ENCODE assay signal across 8 cellular contexts in the genomic region with DNA sequence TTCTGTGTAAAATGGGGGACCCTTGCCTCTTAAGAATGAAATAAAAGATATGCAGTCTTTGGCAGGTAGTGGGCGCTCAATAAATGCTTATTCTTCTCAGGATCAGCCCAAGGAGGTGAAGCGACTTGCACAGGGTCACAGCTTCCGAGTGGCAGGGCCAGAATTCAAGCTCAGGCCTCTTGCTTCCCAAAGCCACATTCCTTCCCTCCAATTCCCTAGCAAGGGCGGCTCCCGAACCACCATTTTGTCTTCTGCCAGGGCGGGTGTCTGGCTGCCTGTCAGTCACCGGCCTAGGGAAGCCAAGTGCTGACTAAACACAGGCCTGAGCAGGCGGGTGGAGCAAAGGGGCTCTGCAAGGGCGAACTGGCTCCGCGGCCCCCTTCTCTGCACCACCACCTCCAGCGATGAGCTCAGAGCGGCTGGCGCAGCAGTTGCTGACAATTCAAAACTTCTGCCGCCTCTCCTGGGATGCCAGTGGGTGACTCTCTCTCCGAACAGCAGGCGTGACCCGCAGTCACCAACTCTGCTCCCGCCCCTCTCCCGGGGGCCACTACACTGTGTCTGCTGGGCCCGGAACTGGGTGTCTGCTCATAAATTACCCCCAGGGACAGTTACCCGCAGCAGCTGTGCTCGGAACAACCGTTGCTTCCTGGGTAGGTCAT. TPM values are rescaled to one million over a fixed set of nuclear protein-coding genes. Genes with fewer than 3 reads are reported as not detected.
DNase-seq lines count a peak whose midpoint lies in the region; ATAC-seq, FAIRE-seq and TF ChIP-seq lines count a peak whose summit lies in the region.

No MANE protein-coding gene starts in this region.

- H3K18ac ChIP-seq in H1 (ENCODE audit: extremely low read depth, low read length) = no peak overlapping the region

- H3K4me3 ChIP-seq in NT2/D1 (ENCODE audit: insufficient read length, low read depth) (no peak overlapping the region), H1 (ENCODE audit: extremely low read depth in 1 of 4, insufficient read depth in 2 of 4, low read depth in 3 of 4, low read length in 4 of 4) (no peak overlapping the region), mucosa of descending colon (no peak overlapping the region), upper lobe of left lung (no peak overlapping the region)

- DNase-seq in NT2/D1 (ENCODE audit: low read depth, low spot score) = no peak
- DNase-seq in H1 (ENCODE audit: low read depth in 1 of 2, low spot score in 2 of 2) = peak in 1 of 2 experiments; percentile 71
- DNase-seq in mucosa of descending colon = peak in 2 of 3 donors; percentile 59 to 78
- peak in 1 of 2 donors; percentile 75 for DNase-seq in upper lobe of left lung
- DNase-seq in activated T-helper 1 cell treated with anti-CD3 and anti-CD28 coated beads, Interleukin-12 subunit alpha, Interleukin-12 subunit beta, Interleukin-2, Interleukin-4 antibody, amounts not matched to agents 30 ng/mL and 10 ng/mL and 1 ng/mL, durations not matched to agents 14 hours and 24 hours and 36 hours (ENCODE audit: low spot score) = no peak

- FAIRE-seq in H1 (lab: Jason Lieb, UNC) = no peak

- no peak overlapping the region for H4K5ac ChIP-seq in H1 (ENCODE audit: insufficient read length, low read depth, low read length)

- no peak overlapping the region for H3K23ac ChIP-seq in H1 (ENCODE audit: insufficient read length)

- no peaks in the 10 kb centered on the region for H3K23me2 ChIP-seq in H1 (ENCODE audit: low read depth, low read length)

- peaks cover 0 to 4% of the 10 kb centered on the region in 2 experiments for H4K20me1 ChIP-seq in H1 (replicated peaks in 1 of 2; ENCODE audit: control insufficient read depth in 1 of 2, insufficient read depth in 2 of 2, low read length in 2 of 2)

- CTCF ChIA-PET in H1 (lab: Charles Lee; ENCODE audit: partially characterized antibody) = interaction anchor here (0.8 to 37.8 kb wide), 30 partner anchors 8 to 370 kb away, joined by 3 to 863 read pairs (median 5); a partner anchor contains a TSS

- H3K4me1 ChIP-seq in NT2/D1 (ENCODE audit: insufficient read depth, insufficient read length) (peaks cover 53% of the 10 kb centered on the region), H1 (replicated peaks in 1 of 4; ENCODE audit: control insufficient read depth in 3 of 4, insufficient read depth in 4 of 4, low read length in 3 of 4) (peaks cover 12 to 43% (median 19%) of the 10 kb centered on the region in 4 experiments), mucosa of descending colon (ENCODE audit: low read depth) (peaks cover 29% of the 10 kb centered on the region), upper lobe of left lung (peaks cover 38 to 74% (median 46%) of the 10 kb centered on the region in 4 donors)

- H4K91ac ChIP-seq in H1 (replicated peaks; ENCODE audit: insufficient read length, low read length) = no peak overlapping the region

- H3K36me3 Mint-ChIP-seq in activated T-helper 1 cell treated with anti-CD3 and anti-CD28 coated beads, Interleukin-12 subunit alpha, Interleukin-12 subunit beta, Interleukin-2, Interleukin-4 antibody, amounts not matched to agents 30 ng/mL and 10 ng/mL and 1 ng/mL, durations not matched to agents 14 hours and 24 hours and 36 hours (ENCODE audit: low read depth) = peaks cover 18% of the 10 kb centered on the region

- intact Hi-C loops in mucosa of descending colon (cut with DNase I, micrococcal nuclease) = loop anchor here in 1 of 2 donors (5.0 kb wide), 1 partner anchor 199 kb away; a partner anchor contains a TSS
- intact Hi-C loops in activated T-helper 1 cell treated with anti-CD3 and anti-CD28 coated beads, Interleukin-12 subunit alpha, Interleukin-12 subunit beta, Interleukin-2, Interleukin-4 antibody, amounts not matched to agents 30 ng/mL and 10 ng/mL and 1 ng/mL, durations not matched to agents 14 hours and 24 hours and 36 hours (cut with micrococcal nuclease) = loop anchor here (1.0 kb wide), 1 partner anchor 203 kb away; no protein-coding TSS in a partner anchor

- H3K9ac ChIP-seq in NT2/D1 (ENCODE audit: insufficient read length, low read depth) (peak overlapping the region; percentile 66), H1 (replicated peaks in 1 of 4; ENCODE audit: extremely low read depth in 1 of 4, low read depth in 3 of 4, low read length in 3 of 4) (peak overlapping the region in 2 of 4 experiments; percentile 3 to 4; a peak in 1 of 7 replicates)

- H3K27ac ChIP-seq in H1 (ENCODE audit: low read depth, low read length) (peak overlapping the region; percentile 1; the same call in 1 of the 2 replicates), upper lobe of left lung (peak overlapping the region; percentile 46 to 82 (median 72))

- no peak overlapping the region for H2BK20ac ChIP-seq in H1 (ENCODE audit: low read length)

- H3K36me3 ChIP-seq in NT2/D1 (ENCODE audit: insufficient read depth, insufficient read length, low read length) (peaks cover 20% of the 10 kb centered on the region), H1 (ENCODE audit: control insufficient read depth in 2 of 4, insufficient read depth in 4 of 4, low read length in 3 of 4) (peaks cover 0 to 12% (median 4%) of the 10 kb centered on the region in 4 experiments; a peak in 4 of 8 replicates), mucosa of descending colon (ENCODE audit: low read depth) (no peaks in the 10 kb centered on the region), upper lobe of left lung (peaks cover 15 to 32% (median 18%) of the 10 kb centered on the region in 4 donors)

- H2BK15ac ChIP-seq in H1 (ENCODE audit: low read length) = no peak overlapping the region

- H2AK5ac ChIP-seq in H1 (ENCODE audit: low read depth, low read length) = no peak overlapping the region

- no peaks in the 10 kb centered on the region for H3K27me3 ChIP-seq in NT2/D1 (ENCODE audit: insufficient read depth, insufficient read length)
- H3K27me3 ChIP-seq in H1 (replicated peaks in 1 of 4; ENCODE audit: control insufficient read depth in 3 of 4, extremely low read depth in 1 of 4, insufficient read depth in 3 of 4, low read length in 3 of 4) = no peaks in the 10 kb centered on the region
- no peaks in the 10 kb centered on the region for H3K27me3 ChIP-seq in upper lobe of left lung

- 78% methylated on average over 24 of the region's 24 CpGs; no CpG with 5 or more reads in 1 of the 2 experiments for WGBS in H1 (ENCODE audit: extremely low coverage in 1 of 2, insufficient coverage in 1 of 2, insufficient read length in 1 of 2, insufficient replicate concordance in 2 of 2, low coverage in 1 of 2, low lambda C conversion rate in 2 of 2, missing lambda C conversion rate in 1 of 2), 2 experiments
- WGBS in upper lobe of left lung, 2 donors = 61% methylated on average over 8 to 24 of the region's 24 CpGs

- H3K4me1 Mint-ChIP-seq in activated T-helper 1 cell treated with anti-CD3 and anti-CD28 coated beads, Interleukin-12 subunit alpha, Interleukin-12 subunit beta, Interleukin-2, Interleukin-4 antibody, amounts not matched to agents 30 ng/mL and 10 ng/mL and 1 ng/mL, durations not matched to agents 14 hours and 24 hours and 36 hours (ENCODE audit: low read depth) = peaks cover 6% of the 10 kb centered on the region

- H2BK5ac ChIP-seq in H1 (ENCODE audit: low read depth, low read length) = peak overlapping the region; percentile 46; the same call in 1 of the 2 replicates

- no peak overlapping the region for H2BK120ac ChIP-seq in H1 (replicated peaks; ENCODE audit: low read depth, low read length)

- H3K4ac ChIP-seq in H1 (replicated peaks; ENCODE audit: insufficient read length, low read depth, low read length) = no peak overlapping the region

- H3K9me3 ChIP-seq in NT2/D1 (ENCODE audit: insufficient read depth, low read length) (no peaks in the 10 kb centered on the region), H1 (ENCODE audit: insufficient read depth in 2 of 2, low read depth in 1 of 2, low read length in 1 of 2) (no peaks in the 10 kb centered on the region), mucosa of descending colon (no peaks in the 10 kb centered on the region), upper lobe of left lung (no peaks in the 10 kb centered on the region)

- H3K9me3 Mint-ChIP-seq in activated T-helper 1 cell treated with anti-CD3 and anti-CD28 coated beads, Interleukin-12 subunit alpha, Interleukin-12 subunit beta, Interleukin-2, Interleukin-4 antibody, amounts not matched to agents 30 ng/mL and 10 ng/mL and 1 ng/mL, durations not matched to agents 14 hours and 24 hours and 36 hours = no peaks in the 10 kb centered on the region

- H2AFZ ChIP-seq in H1 (ENCODE audit: low read length) = no peak overlapping the region

- H3K4me2 ChIP-seq in H1 (ENCODE audit: insufficient read depth in 1 of 2, low read depth in 2 of 2, low read length in 2 of 2) = no peak overlapping the region

- no peak overlapping the region for H3K14ac ChIP-seq in H1 (ENCODE audit: insufficient read length)

- H3K27me3 Mint-ChIP-seq in activated T-helper 1 cell treated with anti-CD3 and anti-CD28 coated beads, Interleukin-12 subunit alpha, Interleukin-12 subunit beta, Interleukin-2, Interleukin-4 antibody, amounts not matched to agents 30 ng/mL and 10 ng/mL and 1 ng/mL, durations not matched to agents 14 hours and 24 hours and 36 hours (ENCODE audit: insufficient read depth) = no peaks in the 10 kb centered on the region

- TF ChIP-seq POLR2A in GM18526 (IDR thresholded peaks at IDR 0.05; ENCODE audit: extremely low read depth, insufficient read length) (peak; percentile 11), H1 (IDR thresholded peaks at IDR 0.05; ENCODE audit: control extremely low read depth in 1 of 2, low read depth in 2 of 2, low read length in 2 of 2) (no peak), upper lobe of left lung (IDR thresholded peaks at IDR 0.05) (no peak)

- TF ChIP-seq RAD21 in H1 (IDR thresholded peaks at IDR 0.05 in 1 of 2, conservative IDR thresholded peaks at IDR 0.05 in 1 of 2; ENCODE audit: low read depth in 2 of 2, low read length in 2 of 2) = peak; percentile 36 to 46; a peak in 3 of 4 replicates

- no peak overlapping the region for H3K4me3 Mint-ChIP-seq in activated T-helper 1 cell treated with anti-CD3 and anti-CD28 coated beads, Interleukin-12 subunit alpha, Interleukin-12 subunit beta, Interleukin-2, Interleukin-4 antibody, amounts not matched to agents 30 ng/mL and 10 ng/mL and 1 ng/mL, durations not matched to agents 14 hours and 24 hours and 36 hours

- peak overlapping the region; percentile 39 for H4K8ac ChIP-seq in H1 (ENCODE audit: extremely low read depth, insufficient read depth, low read length)

- ATAC-seq in mucosa of descending colon (peak; percentile 33), upper lobe of left lung (ENCODE audit: low FRiP score in 2 of 2) (peak; percentile 26 to 77), GM19452 (IDR thresholded peaks at IDR 0.05; ENCODE audit: unreplicated experiment) (no peak), HG03135 (IDR thresholded peaks at IDR 0.05; ENCODE audit: unreplicated experiment) (no peak)

- H3K56ac ChIP-seq in H1 (replicated peaks; ENCODE audit: insufficient read length, low read depth, low read length) = no peak overlapping the region

- POLR2A ChIA-PET in H1 (lab: Charles Lee; ENCODE audit: partially characterized antibody) = interaction anchor here (0.5 to 1.9 kb wide), 10 partner anchors 21 to 248 kb away, joined by 3 to 6 read pairs (median 4); a partner anchor contains a TSS

- H3K27ac Mint-ChIP-seq in activated T-helper 1 cell treated with anti-CD3 and anti-CD28 coated beads, Interleukin-12 subunit alpha, Interleukin-12 subunit beta, Interleukin-2, Interleukin-4 antibody, amounts not matched to agents 30 ng/mL and 10 ng/mL and 1 ng/mL, durations not matched to agents 14 hours and 24 hours and 36 hours = no peak overlapping the region

- H3K79me2 ChIP-seq in H1 (ENCODE audit: control insufficient read depth in 1 of 2, insufficient read depth in 2 of 2, low read length in 2 of 2) = no peaks in the 10 kb centered on the region

- TF ChIP-seq CTCF in H1 (IDR thresholded peaks at IDR 0.05; ENCODE audit: control extremely low read depth in 1 of 3, insufficient read depth in 1 of 3, low read depth in 1 of 3, low read length in 3 of 3) (peak in 2 of 3 experiments; percentile 26 to 53; a peak in 2 of 4 replicates), mucosa of descending colon (IDR thresholded peaks at IDR 0.05) (no peak), upper lobe of left lung (IDR thresholded peaks at IDR 0.05) (peak in 1 of 6 experiments; percentile 15)

- TF ChIP-seq EP300 in H1 (IDR thresholded peaks at IDR 0.05; ENCODE audit: borderline replicate concordance in 1 of 2, low read depth in 2 of 2, low read length in 2 of 2) (no peak), upper lobe of left lung (IDR thresholded peaks at IDR 0.05) (no peak)

- no peaks in the 10 kb centered on the region for H3K79me1 ChIP-seq in H1 (ENCODE audit: low read depth, low read length)

- H2BK12ac ChIP-seq in H1 (ENCODE audit: low read depth, low read length) = no peak overlapping the region

RNA-seq across cellular contexts. Expression of a gene that starts 10.8 kb away (rescaled TPM):
- 9.4 and 9.9 TPM in 2 replicates for total RNA-seq in H1 (2021; fragmentation: NEBNext Ultra II Directional; extraction: Animal tissue kit (Norgen Biotek cat#: 25700))
- 26.5 and 34.9 TPM in 2 replicates for polyA plus RNA-seq in H1 (2011; rRNA removed)
- polyA plus RNA-seq in H1 (2011; cell fraction: cytosol; rRNA removed) = 13.5 TPM
- 21.1 TPM for polyA plus RNA-seq in H1 (2011; cell fraction: nucleus; rRNA removed)
- polyA plus RNA-seq in H1 (2012, experiment 1 of 2) = 9.0 to 9.9 TPM (median 9.4 TPM) in 4 replicates
- polyA plus RNA-seq in H1 (2012, experiment 2 of 2) = 11.8 TPM
- 27.7 TPM for polyA plus RNA-seq in H1 (2013, experiment 1 of 2)
- polyA plus RNA-seq in H1 (2013, experiment 2 of 2) = 27.2 TPM
- 15.8 and 16.7 TPM in 2 replicates for polyA minus RNA-seq in H1 (2011; rRNA and poly(A)+ RNA removed)
- polyA minus RNA-seq in H1 (2011; cell fraction: cytosol; rRNA and poly(A)+ RNA removed) = 7.1 TPM
- 9.1 TPM for polyA minus RNA-seq in H1 (2011; cell fraction: nucleus; rRNA and poly(A)+ RNA removed)
- under 1 TPM in 1 of 3 donors, not detected in 2; 0.14 TPM for total RNA-seq in mucosa of descending colon
- 1 to 10 TPM in 2 of 6 donors, under 1 TPM in 3, not detected in 1; 0.39 to 1.6 (median 0.76) TPM for total RNA-seq in upper lobe of left lung
- 3.2 and 4.0 TPM in 2 replicates for total RNA-seq in activated T-helper 1 cell treated with anti-CD3 and anti-CD28 coated beads, Interleukin-12 subunit alpha, Interleukin-12 subunit beta, Interleukin-2, Interleukin-4 antibody, amounts not matched to agents 30 ng/mL and 10 ng/mL and 1 ng/mL, durations not matched to agents 14 hours and 24 hours and 36 hours

RNA-seq across cellular contexts. Expression of a gene that starts 20.1 kb away (rescaled TPM):
- 3.3 and 3.8 TPM in 2 replicates for total RNA-seq in H1 (2021; fragmentation: NEBNext Ultra II Directional; extraction: Animal tissue kit (Norgen Biotek cat#: 25700))
- 3.3 and 5.5 TPM in 2 replicates for polyA plus RNA-seq in H1 (2011; rRNA removed)
- polyA plus RNA-seq in H1 (2011; cell fraction: cytosol; rRNA removed) = 6.5 TPM
- 26.5 TPM for polyA plus RNA-seq in H1 (2011; cell fraction: nucleus; rRNA removed)
- polyA plus RNA-seq in H1 (2012, experiment 1 of 2) = 3.0 to 4.1 TPM (median 3.4 TPM) in 4 replicates
- 2.5 TPM for polyA plus RNA-seq in H1 (2012, experiment 2 of 2)
- polyA plus RNA-seq in H1 (2013, experiment 1 of 2) = 1.9 TPM
- polyA plus RNA-seq in H1 (2013, experiment 2 of 2) = 1.7 TPM
- 0.63 and 1.5 TPM in 2 replicates for polyA minus RNA-seq in H1 (2011; rRNA and poly(A)+ RNA removed)
- polyA minus RNA-seq in H1 (2011; cell fraction: cytosol; rRNA and poly(A)+ RNA removed) = not detected
- 3.1 TPM for polyA minus RNA-seq in H1 (2011; cell fraction: nucleus; rRNA and poly(A)+ RNA removed)
- total RNA-seq in mucosa of descending colon (1 to 10 TPM in 1 of 3 donors, under 1 TPM in 2; 0.29 to 1.3 (median 0.51) TPM), upper lobe of left lung (10 to 100 TPM in 1 of 6 donors, 1 to 10 TPM in 5; 2.3 to 12.3 (median 5.5) TPM)
- total RNA-seq in activated T-helper 1 cell treated with anti-CD3 and anti-CD28 coated beads, Interleukin-12 subunit alpha, Interleukin-12 subunit beta, Interleukin-2, Interleukin-4 antibody, amounts not matched to agents 30 ng/mL and 10 ng/mL and 1 ng/mL, durations not matched to agents 14 hours and 24 hours and 36 hours = not detected in 2 replicates

RNA-seq across cellular contexts. Expression of a gene that starts 28.6 kb away (rescaled TPM):
- total RNA-seq in H1 (2021; fragmentation: NEBNext Ultra II Directional; extraction: Animal tissue kit (Norgen Biotek cat#: 25700)) = 0.30 TPM in 1 of 2 replicates, not detected in the other
- polyA plus RNA-seq in H1 (2011; rRNA removed) = 0.35 and 0.57 TPM in 2 replicates
- 0.32 TPM for polyA plus RNA-seq in H1 (2011; cell fraction: cytosol; rRNA removed)
- polyA plus RNA-seq in H1 (2011; cell fraction: nucleus; rRNA removed) = 0.90 TPM
- polyA plus RNA-seq in H1 (2012, experiment 1 of 2) = 0.28 to 0.78 TPM (median 0.40 TPM) in 3 of 4 replicates, not detected in the other
- not detected for polyA plus RNA-seq in H1 (2012, experiment 2 of 2)
- polyA plus RNA-seq in H1 (2013, experiment 1 of 2) = 0.47 TPM
- polyA plus RNA-seq in H1 (2013, experiment 2 of 2) = 0.28 TPM
- polyA minus RNA-seq in H1 (2011; rRNA and poly(A)+ RNA removed) = not detected in 2 replicates
- polyA minus RNA-seq in H1 (2011; cell fraction: cytosol; rRNA and poly(A)+ RNA removed) = not detected
- not detected for polyA minus RNA-seq in H1 (2011; cell fraction: nucleus; rRNA and poly(A)+ RNA removed)
- under 1 TPM in 2 of 3 donors, not detected in 1; 0.60 to 0.79 TPM for total RNA-seq in mucosa of descending colon
- 1,000 to 10,000 TPM in 1 of 6 donors, 100 to 1,000 TPM in 5; 145 to 1,319 (median 555) TPM for total RNA-seq in upper lobe of left lung
- not detected in 2 replicates for total RNA-seq in activated T-helper 1 cell treated with anti-CD3 and anti-CD28 coated beads, Interleukin-12 subunit alpha, Interleukin-12 subunit beta, Interleukin-2, Interleukin-4 antibody, amounts not matched to agents 30 ng/mL and 10 ng/mL and 1 ng/mL, durations not matched to agents 14 hours and 24 hours and 36 hours

RNA-seq across cellular contexts. Expression of a gene that starts 36.4 kb away (rescaled TPM):
- total RNA-seq in H1 (2021; fragmentation: NEBNext Ultra II Directional; extraction: Animal tissue kit (Norgen Biotek cat#: 25700)) = 7.6 and 11.2 TPM in 2 replicates
- 7.4 and 10.3 TPM in 2 replicates for polyA plus RNA-seq in H1 (2011; rRNA removed)
- polyA plus RNA-seq in H1 (2011; cell fraction: cytosol; rRNA removed) = 6.7 TPM
- polyA plus RNA-seq in H1 (2011; cell fraction: nucleus; rRNA removed) = 40.8 TPM
- polyA plus RNA-seq in H1 (2012, experiment 1 of 2) = 8.5 to 12.5 TPM (median 9.7 TPM) in 4 replicates
- 9.5 TPM for polyA plus RNA-seq in H1 (2012, experiment 2 of 2)
- 10.9 TPM for polyA plus RNA-seq in H1 (2013, experiment 1 of 2)
- polyA plus RNA-seq in H1 (2013, experiment 2 of 2) = 10.7 TPM
- 4.6 and 5.6 TPM in 2 replicates for polyA minus RNA-seq in H1 (2011; rRNA and poly(A)+ RNA removed)
- 2.6 TPM for polyA minus RNA-seq in H1 (2011; cell fraction: cytosol; rRNA and poly(A)+ RNA removed)
- polyA minus RNA-seq in H1 (2011; cell fraction: nucleus; rRNA and poly(A)+ RNA removed) = 11.6 TPM
- total RNA-seq in mucosa of descending colon (10 to 100 TPM; 18.5 to 38.5 (median 28.5) TPM), upper lobe of left lung (100 to 1,000 TPM in 4 of 6 donors, 10 to 100 TPM in 2; 36.6 to 302 (median 118) TPM)
- total RNA-seq in activated T-helper 1 cell treated with anti-CD3 and anti-CD28 coated beads, Interleukin-12 subunit alpha, Interleukin-12 subunit beta, Interleukin-2, Interleukin-4 antibody, amounts not matched to agents 30 ng/mL and 10 ng/mL and 1 ng/mL, durations not matched to agents 14 hours and 24 hours and 36 hours = 11.2 and 13.7 TPM in 2 replicates

Comparison
In these comparisons a context has a peak if more than half of its experiments do, and no peak if none do; other contexts are left out.
1. DNase-seq: peak in mucosa of descending colon (2 of 3); none in NT2/D1 (single experiment) and activated T-helper 1 cell treated with anti-CD3 and anti-CD28 coated beads, Interleukin-12 subunit alpha, Interleukin-12 subunit beta, Interleukin-2, Interleukin-4 antibody, amounts not matched to agents 30 ng/mL and 10 ng/mL and 1 ng/mL, durations not matched to agents 14 hours and 24 hours and 36 hours (single experiment).
2. ATAC-seq: peak in mucosa of descending colon (single experiment) and upper lobe of left lung (2 of 2); none in GM19452 (single experiment) and HG03135 (single experiment).
3. RNA of a gene that starts 28.6 kb away (total RNA-seq): 145 to 1,319 TPM in upper lobe of left lung; 0.60 to 0.79 TPM in mucosa of descending colon, 0.30 TPM in H1 and not detected in activated T-helper 1 cell treated with anti-CD3 and anti-CD28 coated beads, Interleukin-12 subunit alpha, Interleukin-12 subunit beta, Interleukin-2, Interleukin-4 antibody, amounts not matched to agents 30 ng/mL and 10 ng/mL and 1 ng/mL, durations not matched to agents 14 hours and 24 hours and 36 hours; every median in the first group is over 10 times any median in the second.